In the genomic region with DNA sequence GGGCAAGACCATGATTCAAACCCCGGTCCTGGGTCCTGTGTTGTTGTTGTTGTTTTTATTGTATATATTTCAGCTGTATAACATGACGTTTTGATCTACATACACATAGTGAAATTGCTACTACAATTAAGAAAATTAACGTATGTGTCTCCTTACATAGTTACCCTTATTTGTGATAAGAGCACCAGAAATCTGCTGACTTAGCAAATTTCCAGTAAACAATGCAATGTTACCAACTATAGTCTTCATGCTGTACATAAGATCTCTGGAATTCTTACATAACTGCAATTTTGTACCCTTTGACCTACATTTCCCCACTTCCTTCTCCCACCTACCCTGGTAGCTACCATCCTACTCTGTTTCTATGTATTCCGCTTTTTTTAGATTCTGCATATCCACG, we compare ENCODE assay signal across 25 cellular contexts.
DNase-seq lines count a peak whose midpoint lies in the region; ATAC-seq, FAIRE-seq and TF ChIP-seq lines count a peak whose summit lies in the region.
"Had no signal": no experiment of that assay in that cellular context is flagged by ENCODE, and none has a peak within 500 bp of the region (broad histone marks: within the 10 kb centered on the region; RNA-seq: fewer than 3 reads in every experiment).

No MANE protein-coding gene starts in this region.

- H2BK20ac ChIP-seq in IMR-90 (ENCODE audit: low read depth, low read length) = no peak overlapping the region
- no peak overlapping the region for H2BK20ac ChIP-seq in H1 (ENCODE audit: low read length)

- no peak overlapping the region for H2BK12ac ChIP-seq in H1 (ENCODE audit: low read depth, low read length)

- H3K56ac ChIP-seq in IMR-90 (ENCODE audit: extremely low read depth, insufficient read depth, low read length) (no peak overlapping the region), H1 (replicated peaks; ENCODE audit: insufficient read length, low read depth, low read length) (no peak overlapping the region)

- H3K27ac ChIP-seq in HepG2 (ENCODE audit: extremely low read length, insufficient read depth, low read length) = no peak overlapping the region
- no peak overlapping the region for H3K27ac ChIP-seq in right lobe of liver
- H3K27ac ChIP-seq in IMR-90 (ENCODE audit: insufficient read depth, low read length) = no peak overlapping the region
- H3K27ac ChIP-seq in K562 (ENCODE audit: extremely low read depth, low read depth, low read length) = no peak overlapping the region
- no peak overlapping the region for H3K27ac ChIP-seq in H1 (ENCODE audit: low read depth, low read length)
- H3K27ac ChIP-seq in dorsolateral prefrontal cortex = no peak overlapping the region
- H3K27ac ChIP-seq: 22Rv1, BLaER1 had no signal

- in situ Hi-C loops in HepG2 (cut with HindIII; ENCODE audit: extremely low pct_ligation_motif_present, low pct_unique_long_range_greater_than_20kb) (no loop called here), IMR-90 (cut with MboI; ENCODE audit: low sequenced_read_pairs) (no loop called here), K562 (cut with MboI) (no loop called here)

- WGBS in HepG2 (ENCODE audit: low lambda C conversion rate) = 22% methylated on average over 5 of the region's 5 CpGs
- WGBS in right lobe of liver (ENCODE audit: insufficient coverage, low coverage, low lambda C conversion rate, missing lambda C conversion rate) = 55% methylated on average over 5 of the region's 5 CpGs
- 67% methylated on average over 2 of the region's 5 CpGs; no CpG with 5 or more reads in 1 of the 2 experiments for WGBS in IMR-90 (ENCODE audit: extremely low coverage in 2 of 2, insufficient read length in 1 of 2), 2 experiments
- WGBS in K562 (ENCODE audit: insufficient coverage, low coverage, missing lambda C conversion rate) = 2% methylated on average over 5 of the region's 5 CpGs
- WGBS in H1 (ENCODE audit: extremely low coverage in 1 of 2, insufficient coverage in 1 of 2, insufficient read length in 1 of 2, insufficient replicate concordance in 2 of 2, low coverage in 1 of 2, low lambda C conversion rate in 2 of 2, missing lambda C conversion rate in 1 of 2), 2 experiments = 92% methylated on average over 5 of the region's 5 CpGs; no CpG with 5 or more reads in 1 of the 2 experiments

- H4K8ac ChIP-seq in IMR-90 (ENCODE audit: low read depth in 2 of 2, low read length in 2 of 2) (no peak overlapping the region), H1 (ENCODE audit: extremely low read depth, insufficient read depth, low read length) (no peak overlapping the region)

- H3K4me3 ChIP-seq in HepG2 (replicated peaks in 1 of 3; ENCODE audit: insufficient read depth in 1 of 3, low read depth in 2 of 3, low read length in 3 of 3) (no peak overlapping the region), right lobe of liver (no peak overlapping the region), IMR-90 (ENCODE audit: insufficient read depth, low read depth, low read length) (no peak overlapping the region), K562 (no peak overlapping the region), H1 (ENCODE audit: extremely low read depth in 1 of 4, insufficient read depth in 2 of 4, low read depth in 3 of 4, low read length in 4 of 4) (no peak overlapping the region), dorsolateral prefrontal cortex (no peak overlapping the region)
- H3K4me3 ChIP-seq: BLaER1 had no signal

- no peaks in the 10 kb centered on the region for H3K79me2 ChIP-seq in HepG2 (ENCODE audit: insufficient read depth, low read length)
- H3K79me2 ChIP-seq in K562 (ENCODE audit: control insufficient read depth, insufficient read depth, low read length) = no peaks in the 10 kb centered on the region
- no peaks in the 10 kb centered on the region for H3K79me2 ChIP-seq in H1 (ENCODE audit: control insufficient read depth in 1 of 2, insufficient read depth in 2 of 2, low read length in 2 of 2)

- H4K20me1 ChIP-seq in HepG2 (ENCODE audit: insufficient read depth, low read length) (no peaks in the 10 kb centered on the region), IMR-90 (ENCODE audit: insufficient read depth, low read length) (no peaks in the 10 kb centered on the region), K562 (replicated peaks; ENCODE audit: control insufficient read depth, insufficient read depth, low read length) (no peaks in the 10 kb centered on the region), H1 (replicated peaks in 1 of 2; ENCODE audit: control insufficient read depth in 1 of 2, insufficient read depth in 2 of 2, low read length in 2 of 2) (no peaks in the 10 kb centered on the region)
- H4K20me1 ChIP-seq: BLaER1 had no signal

- H4K91ac ChIP-seq in IMR-90 (ENCODE audit: insufficient read depth, low read depth, low read length) (no peak overlapping the region), H1 (replicated peaks; ENCODE audit: insufficient read length, low read length) (no peak overlapping the region)

- H3K23ac ChIP-seq in IMR-90 (ENCODE audit: low read depth, low read length) = no peak overlapping the region
- no peak overlapping the region for H3K23ac ChIP-seq in H1 (ENCODE audit: insufficient read length)

- H4K5ac ChIP-seq in IMR-90 (ENCODE audit: low read depth, low read length) = no peak overlapping the region
- H4K5ac ChIP-seq in H1 (ENCODE audit: insufficient read length, low read depth, low read length) = no peak overlapping the region

- H3K27me3 ChIP-seq in HepG2 (ENCODE audit: control insufficient read depth in 1 of 2, insufficient read depth in 2 of 2, low read length in 2 of 2) (no peaks in the 10 kb centered on the region), right lobe of liver (no peaks in the 10 kb centered on the region), IMR-90 (ENCODE audit: control insufficient read depth, insufficient read depth, low read length) (no peaks in the 10 kb centered on the region), K562 (ENCODE audit: control insufficient read depth in 2 of 2, insufficient read depth in 2 of 2, low read length in 2 of 2) (no peaks in the 10 kb centered on the region), H1 (replicated peaks in 1 of 4; ENCODE audit: control insufficient read depth in 3 of 4, extremely low read depth in 1 of 4, insufficient read depth in 3 of 4, low read length in 3 of 4) (no peaks in the 10 kb centered on the region), dorsolateral prefrontal cortex (peaks cover 0 to 63% (median 12%) of the 10 kb centered on the region in 45 donors)
- H3K27me3 ChIP-seq: BE2C had no signal

- H2BK15ac ChIP-seq in IMR-90 (ENCODE audit: low read depth, low read length) = no peak overlapping the region
- no peak overlapping the region for H2BK15ac ChIP-seq in H1 (ENCODE audit: low read length)

- no peak overlapping the region for H3K4me2 ChIP-seq in HepG2 (ENCODE audit: low read depth, low read length)
- H3K4me2 ChIP-seq in IMR-90 (ENCODE audit: low read depth, low read length) = no peak overlapping the region
- no peak overlapping the region for H3K4me2 ChIP-seq in K562 (ENCODE audit: insufficient read depth, low read length)
- no peak overlapping the region for H3K4me2 ChIP-seq in H1 (ENCODE audit: insufficient read depth in 1 of 2, low read depth in 2 of 2, low read length in 2 of 2)
- H3K4me2 ChIP-seq: BLaER1 had no signal

- H2AK5ac ChIP-seq in IMR-90 (ENCODE audit: low read depth, low read length) (no peak overlapping the region), H1 (ENCODE audit: low read depth, low read length) (no peak overlapping the region)

- DNase-seq in HepG2 (ENCODE audit: low spot score) (no peak), right lobe of liver (no peak), IMR-90 (no peak), K562 (ENCODE audit: extremely low read depth in 1 of 4, low spot score in 3 of 4) (no peak), H1 (ENCODE audit: low read depth in 1 of 2, low spot score in 2 of 2) (no peak), DMS53 treated with DMSO at 0.1 percent for 48 hours (lab: John Stamatoyannopoulos, UW; ENCODE audit: unreplicated experiment) (no peak), dorsolateral prefrontal cortex (no peak)
- DNase-seq: ACHN; BE2C; C1 segment of cervical spinal cord; CD4-positive, alpha-beta memory T cell; CD4-positive, CD25-positive, alpha-beta regulatory T cell; CD8-positive, alpha-beta memory T cell; COR-L47; DMS 273 treated with DMSO at 0.1 percent for 48 hours; DMS153; DMS53; DMS79 treated with DMSO at 0.1 percent for 48 hours; GF-D8 had no signal

- H3K9ac ChIP-seq in HepG2 (ENCODE audit: insufficient read depth, low read depth, low read length) (no peak overlapping the region), IMR-90 (ENCODE audit: low read depth, low read length) (no peak overlapping the region), K562 (ENCODE audit: insufficient read depth in 1 of 2, low read depth in 2 of 2, low read length in 2 of 2) (no peak overlapping the region), H1 (replicated peaks in 1 of 4; ENCODE audit: extremely low read depth in 1 of 4, low read depth in 3 of 4, low read length in 3 of 4) (no peak overlapping the region)
- H3K9ac ChIP-seq: BLaER1 had no signal

- no peak overlapping the region for H2AK9ac ChIP-seq in IMR-90 (replicated peaks; ENCODE audit: low read depth, low read length, poor library complexity)

- H3K4me1 ChIP-seq in HepG2 (ENCODE audit: insufficient read depth, low read length) = no peaks in the 10 kb centered on the region
- H3K4me1 ChIP-seq in right lobe of liver = no peaks in the 10 kb centered on the region
- no peaks in the 10 kb centered on the region for H3K4me1 ChIP-seq in IMR-90 (ENCODE audit: control insufficient read depth, insufficient read depth, low read length)
- H3K4me1 ChIP-seq in K562 (replicated peaks in 1 of 2; ENCODE audit: control insufficient read depth in 2 of 2, insufficient read depth in 2 of 2, low read length in 2 of 2) = no peaks in the 10 kb centered on the region
- no peaks in the 10 kb centered on the region for H3K4me1 ChIP-seq in H1 (replicated peaks in 1 of 4; ENCODE audit: control insufficient read depth in 3 of 4, insufficient read depth in 4 of 4, low read length in 3 of 4)
- H3K4me1 ChIP-seq: BE2C, BLaER1 had no signal

- no TSS peak for BruUV-seq in HepG2 (replicated peaks; lab: Mats Ljungman, UMichigan)
- no TSS peak for BruUV-seq in IMR-90 (replicated peaks; lab: Mats Ljungman, UMichigan)
- no TSS peak for BruUV-seq in K562 (replicated peaks; lab: Mats Ljungman, UMichigan)

- H3K4ac ChIP-seq in IMR-90 (ENCODE audit: low read depth, low read length) = no peak overlapping the region
- H3K4ac ChIP-seq in H1 (replicated peaks; ENCODE audit: insufficient read length, low read depth, low read length) = no peak overlapping the region

- TF ChIP-seq RAD21 in HepG2 (CRISPR knock-in tag; IDR thresholded peaks at IDR 0.05) = no peak
- TF ChIP-seq RAD21 in IMR-90 (IDR thresholded peaks at IDR 0.05; ENCODE audit: low read length) = no peak
- no peak for TF ChIP-seq RAD21 in K562 (CRISPR knock-in tag; conservative IDR thresholded peaks at IDR 0.05 in 1 of 2, IDR thresholded peaks at IDR 0.05 in 1 of 2)
- TF ChIP-seq RAD21 in H1 (IDR thresholded peaks at IDR 0.05 in 1 of 2, conservative IDR thresholded peaks at IDR 0.05 in 1 of 2; ENCODE audit: low read depth in 2 of 2, low read length in 2 of 2) = no peak

- no peak for TF ChIP-seq EP300 in HepG2 (IDR thresholded peaks at IDR 0.05; ENCODE audit: low read depth in 2 of 2, low read length in 2 of 2)
- no peak for TF ChIP-seq EP300 in HepG2 (CRISPR knock-in tag; IDR thresholded peaks at IDR 0.05; ENCODE audit: borderline replicate concordance)
- TF ChIP-seq EP300 in K562 (IDR thresholded peaks at IDR 0.05; ENCODE audit: low read length) = no peak
- TF ChIP-seq EP300 in H1 (IDR thresholded peaks at IDR 0.05; ENCODE audit: borderline replicate concordance in 1 of 2, low read depth in 2 of 2, low read length in 2 of 2) = no peak

- H3K36me3 ChIP-seq in HepG2 (replicated peaks in 1 of 2; ENCODE audit: control insufficient read depth in 1 of 2, insufficient read depth in 2 of 2, low read length in 2 of 2) = no peaks in the 10 kb centered on the region
- no peaks in the 10 kb centered on the region for H3K36me3 ChIP-seq in right lobe of liver
- H3K36me3 ChIP-seq in IMR-90 (ENCODE audit: control insufficient read depth, insufficient read depth, low read length) = no peaks in the 10 kb centered on the region
- no peaks in the 10 kb centered on the region for H3K36me3 ChIP-seq in K562 (ENCODE audit: control insufficient read depth, insufficient read depth, low read length)
- H3K36me3 ChIP-seq in H1 (ENCODE audit: control insufficient read depth in 2 of 4, insufficient read depth in 4 of 4, low read length in 3 of 4) = no peaks in the 10 kb centered on the region
- H3K36me3 ChIP-seq: BE2C, BLaER1 had no signal

- H2BK5ac ChIP-seq in IMR-90 (ENCODE audit: low read depth, low read length, poor library complexity, severe bottlenecking) = no peak overlapping the region
- no peak overlapping the region for H2BK5ac ChIP-seq in H1 (ENCODE audit: low read depth, low read length)

- H3K18ac ChIP-seq in IMR-90 (ENCODE audit: low read depth, low read length) = no peak overlapping the region
- no peak overlapping the region for H3K18ac ChIP-seq in H1 (ENCODE audit: extremely low read depth, low read length)

- H3K14ac ChIP-seq in IMR-90 (replicated peaks; ENCODE audit: low read depth, low read length) (no peak overlapping the region), H1 (ENCODE audit: insufficient read length) (no peak overlapping the region)

- TF ChIP-seq POLR2A in HepG2 (IDR thresholded peaks at IDR 0.05; ENCODE audit: insufficient read depth in 1 of 2, low read depth in 2 of 2, low read length in 2 of 2) (no peak), right lobe of liver (IDR thresholded peaks at IDR 0.05) (no peak), IMR-90 (IDR thresholded peaks at IDR 0.05; ENCODE audit: low read depth, low read length) (no peak), K562 (conservative IDR thresholded peaks at IDR 0.05) (no peak), H1 (IDR thresholded peaks at IDR 0.05; ENCODE audit: control extremely low read depth in 1 of 2, low read depth in 2 of 2, low read length in 2 of 2) (no peak)

- CTCF ChIA-PET in HepG2 (lab: Yijun Ruan, JAX; ENCODE audit: low intra/inter-chr PET ratio, low total read pairs) (no interaction called here), IMR-90 (lab: Yijun Ruan, JAX) (no interaction called here), K562 (lab: Yijun Ruan, JAX; ENCODE audit: low intra/inter-chr PET ratio) (no interaction called here), H1 (lab: Charles Lee; ENCODE audit: partially characterized antibody) (no interaction called here)

- no peaks in the 10 kb centered on the region for H3K79me1 ChIP-seq in IMR-90 (ENCODE audit: low read depth in 1 of 2, low read length in 2 of 2)
- H3K79me1 ChIP-seq in H1 (ENCODE audit: low read depth, low read length) = no peaks in the 10 kb centered on the region

- H2AFZ ChIP-seq in HepG2 (ENCODE audit: low read length) (no peak overlapping the region), IMR-90 (replicated peaks; ENCODE audit: low read length, poor library complexity) (no peak overlapping the region), K562 (ENCODE audit: low read depth, low read length) (no peak overlapping the region), H1 (ENCODE audit: low read length) (no peak overlapping the region)

- ATAC-seq in HepG2 (no peak), right lobe of liver (no peak), IMR-90 (ENCODE audit: low read depth) (no peak), K562 (no peak), HG02840 (IDR thresholded peaks at IDR 0.05; ENCODE audit: low FRiP score, unreplicated experiment) (no peak)

- H3K9me1 ChIP-seq in IMR-90 (ENCODE audit: insufficient read depth, low read length) = no peaks in the 10 kb centered on the region
- H3K9me1 ChIP-seq in K562 (ENCODE audit: control insufficient read depth, insufficient read depth, low read length) = no peaks in the 10 kb centered on the region

- POLR2A ChIA-PET in HepG2 (lab: Yijun Ruan, JAX) (no interaction called here), IMR-90 (lab: Charles Lee; ENCODE audit: unreplicated experiment) (no interaction called here), K562 (lab: Yijun Ruan, JAX) (no interaction called here), H1 (lab: Charles Lee; ENCODE audit: partially characterized antibody) (no interaction called here)

- H3K23me2 ChIP-seq in H1 (ENCODE audit: low read depth, low read length) = no peaks in the 10 kb centered on the region

- no peak overlapping the region for H2BK120ac ChIP-seq in IMR-90 (ENCODE audit: low read depth, low read length)
- no peak overlapping the region for H2BK120ac ChIP-seq in H1 (replicated peaks; ENCODE audit: low read depth, low read length)

- intact Hi-C loops in HepG2 (cut with micrococcal nuclease; ENCODE audit: unreplicated experiment) (no loop called here), right lobe of liver (cut with DNase I) (no loop called here), IMR-90 (cut with micrococcal nuclease) (no loop called here), K562 (cut with micrococcal nuclease) (no loop called here), dorsolateral prefrontal cortex (cut with DNase I) (no loop called here)

- dilution Hi-C loops in IMR-90 (cut with HindIII; ENCODE audit: low sequenced_read_pairs, unreplicated experiment) = no loop called here

- TF ChIP-seq CTCF in HepG2 (CRISPR knock-in tag; IDR thresholded peaks at IDR 0.05) (no peak), right lobe of liver (IDR thresholded peaks at IDR 0.05) (no peak), IMR-90 (conservative IDR thresholded peaks at IDR 0.05; ENCODE audit: low read depth, low read length) (no peak), K562 (IDR thresholded peaks at IDR 0.05 in 2 of 3, conservative IDR thresholded peaks at IDR 0.05 in 1 of 3; ENCODE audit: insufficient read depth in 2 of 3, low read depth in 1 of 3, low read length in 3 of 3) (no peak), H1 (IDR thresholded peaks at IDR 0.05; ENCODE audit: control extremely low read depth in 1 of 3, insufficient read depth in 1 of 3, low read depth in 1 of 3, low read length in 3 of 3) (no peak), dorsolateral prefrontal cortex (IDR thresholded peaks at IDR 0.05 in 54 of 56, conservative IDR thresholded peaks at IDR 0.05 in 2 of 56; ENCODE audit: low read depth in 1 of 56, partially characterized antibody in 56 of 56) (no peak)

- H3K9me3 ChIP-seq in HepG2 (ENCODE audit: low read length) = no peaks in the 10 kb centered on the region
- H3K9me3 ChIP-seq in right lobe of liver = no peaks in the 10 kb centered on the region
- no peaks in the 10 kb centered on the region for H3K9me3 ChIP-seq in IMR-90 (ENCODE audit: control insufficient read depth, insufficient read depth, low read length)
- no peaks in the 10 kb centered on the region for H3K9me3 ChIP-seq in K562 (replicated peaks; ENCODE audit: control insufficient read depth, insufficient read depth, low read depth, low read length)
- H3K9me3 ChIP-seq in H1 (ENCODE audit: insufficient read depth in 2 of 2, low read depth in 1 of 2, low read length in 1 of 2) = no peaks in the 10 kb centered on the region
- H3K9me3 ChIP-seq: BE2C, BLaER1 had no signal

- no peak for FAIRE-seq in HepG2 (lab: Jason Lieb, UNC)
- no peak for FAIRE-seq in K562 (lab: Jason Lieb, UNC)
- no peak for FAIRE-seq in H1 (lab: Jason Lieb, UNC)
- FAIRE-seq: G401.6, GM12891, GM19239 had no signal

Comparison
In these comparisons a context has a peak if more than half of its experiments do, and no peak if none do; other contexts are left out.
1. Of the 241 proteins assayed by ChIP-seq in both HepG2 and K562: peak only in HepG2: none; only in K562: MAFG; in both: MAFF and MAFK; in neither: 238.